In genomic region chr11:111540921-111541208, GRCh38 we compare ENCODE assay signal across 8 cellular contexts. TPM values are rescaled to one million over a fixed set of nuclear protein-coding genes. Genes with fewer than 3 reads are reported as not detected.
DNase-seq lines count a peak whose midpoint lies in the region; ATAC-seq, FAIRE-seq and TF ChIP-seq lines count a peak whose summit lies in the region.

No MANE protein-coding gene starts in this region.

- H3K27me3 ChIP-seq in CD8-positive, alpha-beta T cell (ENCODE audit: insufficient read depth, low read length), result no peaks in the 10 kb centered on the region
- no peaks in the 10 kb centered on the region for H3K27me3 ChIP-seq in ovary

- H3K36me3 ChIP-seq in CD8-positive, alpha-beta T cell (ENCODE audit: insufficient read depth, low read length), result no peaks in the 10 kb centered on the region
- H3K36me3 ChIP-seq in ovary, result no peaks in the 10 kb centered on the region

- no peak for TF ChIP-seq POLR2A in ovary (IDR thresholded peaks at IDR 0.05)
- TF ChIP-seq POLR2A in GM12891 (IDR thresholded peaks at IDR 0.05; ENCODE audit: low read depth, low read length), result no peak

- FAIRE-seq in GM12891 (lab: Jason Lieb, UNC), result no peak

- CTCF ChIA-PET in CD8-positive, alpha-beta T cell (lab: Charles Lee), result interaction anchor here (1.1 kb wide), 1 partner anchor 237 kb away, joined by 3 read pairs; no protein-coding TSS in a partner anchor

- no peaks in the 10 kb centered on the region for H3K36me3 Mint-ChIP-seq in CD8-positive, alpha-beta T cell

- no peak for TF ChIP-seq EP300 in ovary (IDR thresholded peaks at IDR 0.05)

- H3K27ac Mint-ChIP-seq in CD8-positive, alpha-beta T cell, result peak overlapping the region; percentile 49

- H3K4me1 Mint-ChIP-seq in CD8-positive, alpha-beta T cell (ENCODE audit: low read depth), result peaks cover 38% of the 10 kb centered on the region

- no peak overlapping the region for H3K27ac ChIP-seq in CD8-positive, alpha-beta T cell (ENCODE audit: low read depth, low read length)
- peak overlapping the region; percentile 75 to 86 for H3K27ac ChIP-seq in ovary

- POLR2A ChIA-PET in CD8-positive, alpha-beta T cell (lab: Charles Lee), result interaction anchor here (0.6 to 1.3 kb wide), 3 partner anchors 9 to 1111 kb away, joined by 3 to 4 read pairs (median 3); partner anchors contain the start of gene FDX1

- peak overlapping the region; percentile 55 for H3K4me3 ChIP-seq in CD8-positive, alpha-beta T cell (ENCODE audit: low read depth, low read length)
- H3K4me3 ChIP-seq in ovary, result peak overlapping the region; percentile 61

- intact Hi-C loops in CD8-positive, alpha-beta T cell (cut with DNase I, micrococcal nuclease), result loop anchor here in 1 of 2 experiments (2.0 to 10.0 kb wide), 2 partner anchors 14 to 86 kb away; no protein-coding TSS in a partner anchor
- intact Hi-C loops in Right ventricle myocardium superior (cut with DNase I), result no loop called here
- intact Hi-C loops in ovary (cut with DNase I), result no loop called here

- WGBS in ovary, 3 donors, result 1% methylated on average over 21 to 22 of the region's 22 CpGs

- DNase-seq in CD8-positive, alpha-beta T cell, result no peak
- DNase-seq in Right ventricle myocardium superior, result no peak
- peak in 1 of 5 donors; percentile 68 for DNase-seq in ovary
- no peak for DNase-seq in HUDEP-2 (lab: John Stamatoyannopoulos, UW; ENCODE audit: unreplicated experiment in 76 of 76)
- DNase-seq in GM12891 (ENCODE audit: insufficient read length, low spot score), result no peak

- no peaks in the 10 kb centered on the region for H3K9me3 ChIP-seq in CD8-positive, alpha-beta T cell (ENCODE audit: low read length)
- H3K9me3 ChIP-seq in ovary, result no peaks in the 10 kb centered on the region

- no peaks in the 10 kb centered on the region for H3K9me3 Mint-ChIP-seq in CD8-positive, alpha-beta T cell

- H3K4me1 ChIP-seq in CD8-positive, alpha-beta T cell (ENCODE audit: insufficient read depth, low read length), result peaks cover 37% of the 10 kb centered on the region
- H3K4me1 ChIP-seq in ovary (ENCODE audit: insufficient read depth), result no peaks in the 10 kb centered on the region

- peaks cover 27% of the 10 kb centered on the region for H3K27me3 Mint-ChIP-seq in CD8-positive, alpha-beta T cell (ENCODE audit: low read depth)

- ATAC-seq in CD8-positive, alpha-beta T cell, result no peak
- peak; percentile 17 for ATAC-seq in SK-N-SH treated with all-trans-retinoic acid at 6 μM for 48 hours
- peak; percentile 51 for ATAC-seq in Right ventricle myocardium superior (ENCODE audit: poor library complexity)
- ATAC-seq in HG02840 (IDR thresholded peaks at IDR 0.05; ENCODE audit: low FRiP score, unreplicated experiment), result no peak
- ATAC-seq in HG02973 (IDR thresholded peaks at IDR 0.05; ENCODE audit: unreplicated experiment), result no peak

- peak overlapping the region; percentile 82 for H3K4me3 Mint-ChIP-seq in CD8-positive, alpha-beta T cell

- TF ChIP-seq CTCF in CD8-positive, alpha-beta T cell (IDR thresholded peaks at IDR 0.05), result no peak
- TF ChIP-seq CTCF in ovary (IDR thresholded peaks at IDR 0.05), result no peak

TF ChIP-seq in SK-N-SH treated with all-trans-retinoic acid at 6 μM for 48 hours, 23 proteins besides CTCF, POLR2A, EP300 and RAD21:
- TF ChIP-seq RARB (CRISPR knock-in tag; IDR thresholded peaks at IDR 0.05), result no peak

TF ChIP-seq in GM12891, 5 proteins besides CTCF, POLR2A, EP300 and RAD21:
- TF ChIP-seq PAX5 (IDR thresholded peaks at IDR 0.05; ENCODE audit: insufficient read depth, low read length, severe bottlenecking) (no peak), TAF1 (IDR thresholded peaks at IDR 0.05; ENCODE audit: low read depth, low read length) (no peak), POLR2AphosphoS5 (IDR thresholded peaks at IDR 0.05; ENCODE audit: low read depth, low read length) (no peak), SPI1 (IDR thresholded peaks at IDR 0.05; ENCODE audit: low read depth, low read length) (no peak), POU2F2 (IDR thresholded peaks at IDR 0.05; ENCODE audit: low read depth, low read length) (no peak)

RNA-seq across cellular contexts. Expression of gene LAYN, which starts 0.3 kb away (rescaled TPM):
- total RNA-seq in CD8-positive, alpha-beta T cell, result 10 to 100 TPM in 1 of 2 experiments, 1 to 10 TPM in 1; 9.5 to 11.2 TPM
- total RNA-seq in Right ventricle myocardium superior (3.0 TPM), ovary (10 to 100 TPM; 17.8 to 45.7 (median 29.1) TPM)
- polyA plus RNA-seq in ovary, result 10 to 100 TPM; 24.8 to 40.6 TPM
- 0.60 TPM for polyA plus RNA-seq in GM12891 (2012; ENCODE audit: low read depth, missing spikeins)

RNA-seq across cellular contexts. Expression of gene HOATZ, which starts 26.3 kb away (rescaled TPM):
- total RNA-seq in CD8-positive, alpha-beta T cell, result not detected
- not detected for total RNA-seq in Right ventricle myocardium superior
- 10 to 100 TPM in 1 of 7 donors, 1 to 10 TPM in 4, not detected in 2; 1.7 to 30.8 (median 2.0) TPM for total RNA-seq in ovary
- under 1 TPM in 1 of 2 donors, not detected in 1; 0.34 TPM for polyA plus RNA-seq in ovary
- not detected for polyA plus RNA-seq in GM12891 (2012; ENCODE audit: low read depth, missing spikeins)

RNA-seq across cellular contexts. Expression of gene BTG4, which starts 28.7 kb away (rescaled TPM):
- not detected for total RNA-seq in CD8-positive, alpha-beta T cell
- total RNA-seq in Right ventricle myocardium superior, result not detected
- total RNA-seq in ovary, result under 1 TPM in 1 of 7 donors, not detected in 6; 0.34 TPM
- polyA plus RNA-seq in ovary, result not detected
- not detected for polyA plus RNA-seq in GM12891 (2012; ENCODE audit: low read depth, missing spikeins)

Comparison
In these comparisons a context has a peak if more than half of its experiments do, and no peak if none do; other contexts are left out.
1. ATAC-seq: peak in SK-N-SH treated with all-trans-retinoic acid at 6 μM for 48 hours (single experiment) and Right ventricle myocardium superior (single experiment); none in CD8-positive, alpha-beta T cell (single experiment), HG02840 (single experiment) and HG02973 (single experiment).